15 cellular contexts compared by ENCODE assay signal in genomic region chr10:81095238-81095637, GRCh38.
DNase-seq lines count a peak whose midpoint lies in the region; ATAC-seq, FAIRE-seq and TF ChIP-seq lines count a peak whose summit lies in the region.
"Had no signal": no experiment of that assay in that cellular context is flagged by ENCODE, and none has a peak within 500 bp of the region (broad histone marks: within the 10 kb centered on the region; RNA-seq: fewer than 3 reads in every experiment).

No MANE protein-coding gene starts in this region.

- H3K4me1 Mint-ChIP-seq in Caco-2 (ENCODE audit: low read depth, unreplicated experiment): no peaks in the 10 kb centered on the region
- peaks cover 2% of the 10 kb centered on the region; the same call in 1 of the 3 replicates for H3K4me1 Mint-ChIP-seq in GM23338
- H3K4me1 Mint-ChIP-seq: CD4-positive, alpha-beta memory T cell had no signal

- RAD21 ChIA-PET in GM12878 (lab: Charles Lee; ENCODE audit: unreplicated experiment): interaction anchor here (0.9 to 2.8 kb wide), 3 partner anchors 9 to 84 kb away, joined by 4 to 7 read pairs (median 7); no protein-coding TSS in a partner anchor

- H3K9ac ChIP-seq in MM.1S (ENCODE audit: low read length): no peak overlapping the region
- H3K9ac ChIP-seq in GM12878 (ENCODE audit: control insufficient read depth, insufficient read depth, low read length): no peak overlapping the region

- H3K9me2 ChIP-seq in MM.1S (replicated peaks; ENCODE audit: insufficient read depth, low read length) (no peaks in the 10 kb centered on the region), GM23338 (ENCODE audit: insufficient read depth) (0 out of 2 replicates have a peak, but pooled peaks cover 6% of the 10 kb centered on the region)

- H3F3A ChIP-seq in MM.1S (ENCODE audit: insufficient read depth, low read length): no peaks in the 10 kb centered on the region
- H3F3A ChIP-seq in GM23338 (replicated peaks; ENCODE audit: low read depth): no peaks in the 10 kb centered on the region

- H3K79me2 ChIP-seq in MM.1S (ENCODE audit: low read length) (no peaks in the 10 kb centered on the region), GM12878 (ENCODE audit: control insufficient read depth, insufficient read depth, low read length) (no peaks in the 10 kb centered on the region), GM23338 (replicated peaks; ENCODE audit: insufficient read depth) (no peaks in the 10 kb centered on the region)

- no peak overlapping the region for H3K4me3 ChIP-seq in MM.1S (ENCODE audit: low read length)
- no peak overlapping the region for H3K4me3 ChIP-seq in GM12878
- H3K4me3 ChIP-seq in Caco-2 (ENCODE audit: low read depth, low read length): no peak overlapping the region
- no peak overlapping the region for H3K4me3 ChIP-seq in GM23338

- POLR2A ChIA-PET in GM12878 (lab: Charles Lee): no interaction called here
- POLR2A ChIA-PET in Caco-2 (lab: Charles Lee): no interaction called here

- peaks cover 10% of the 10 kb centered on the region for H3K9me3 Mint-ChIP-seq in Caco-2 (ENCODE audit: unreplicated experiment)
- H3K9me3 Mint-ChIP-seq in GM23338: no peaks in the 10 kb centered on the region

- CTCF ChIA-PET in GM12878 (lab: Yijun Ruan, JAX): interaction anchor here (0.6 to 1.8 kb wide), 4 partner anchors 10 to 173 kb away, joined by 3 to 5 read pairs (median 4); no protein-coding TSS in a partner anchor
- CTCF ChIA-PET in Caco-2 (lab: Charles Lee): no interaction called here

- ATAC-seq in GM18867 (IDR thresholded peaks at IDR 0.05; ENCODE audit: unreplicated experiment) (peak; percentile 57), GM12878 (peak; percentile 83), GM23338 (no peak)

- WGBS in GM12878 (ENCODE audit: insufficient coverage, insufficient replicate concordance, low lambda C conversion rate, missing lambda C conversion rate): 81% methylated on average over 2 of the region's 2 CpGs

- no peak for TF ChIP-seq POLR2A in GM12878 (IDR thresholded peaks at IDR 0.05; ENCODE audit: low read depth, low read length)

- no peaks in the 10 kb centered on the region for H4K20me1 ChIP-seq in MM.1S (ENCODE audit: insufficient read depth, low read length)
- no peaks in the 10 kb centered on the region for H4K20me1 ChIP-seq in GM12878 (ENCODE audit: control insufficient read depth, insufficient read depth)
- H4K20me1 ChIP-seq in GM23338 (replicated peaks; ENCODE audit: insufficient read depth): no peaks in the 10 kb centered on the region

- SMC1A ChIA-PET in GM12878 (lab: Charles Lee; ENCODE audit: uncharacterized antibody, unreplicated experiment): interaction anchor here (1.1 to 4.7 kb wide), 8 partner anchors 8 to 85 kb away, joined by 3 to 18 read pairs (median 6); no protein-coding TSS in a partner anchor

- TF ChIP-seq EP300 in GM12878 (IDR thresholded peaks at IDR 0.05; ENCODE audit: borderline replicate concordance in 1 of 2, control insufficient read depth in 1 of 2, low read depth in 2 of 2, low read length in 2 of 2): no peak

- peak; percentile 54 for DNase-seq in MM.1S
- no peak for DNase-seq in GM12878 (ENCODE audit: low read depth, low spot score)
- DNase-seq in Caco-2: no peak
- DNase-seq in HT-29 (ENCODE audit: low spot score): no peak
- no peak for DNase-seq in GM23338 (ENCODE audit: low spot score)
- DNase-seq: C1 segment of cervical spinal cord; CD4-positive, alpha-beta memory T cell; COR-L47; DMS53; DMS79 treated with DMSO at 0.1 percent for 48 hours; GF-D8; H7; HCEC 1CT had no signal

- no peak for TF ChIP-seq CTCF in MM.1S (IDR thresholded peaks at IDR 0.05; ENCODE audit: low read length)
- no peak for TF ChIP-seq CTCF in GM12878 (IDR thresholded peaks at IDR 0.05 in 2 of 3, conservative IDR thresholded peaks at IDR 0.05 in 1 of 3; ENCODE audit: control insufficient read depth in 2 of 3, extremely low read depth in 1 of 3, insufficient read depth in 1 of 3, low read depth in 3 of 3, low read length in 3 of 3)
- no peak for TF ChIP-seq CTCF in Caco-2 (IDR thresholded peaks at IDR 0.05; ENCODE audit: insufficient read depth in 1 of 2, low read depth in 1 of 2, low read length in 1 of 2, severe bottlenecking in 1 of 2, unreplicated experiment in 1 of 2)
- no peak for TF ChIP-seq CTCF in GM23338 (conservative IDR thresholded peaks at IDR 0.05; ENCODE audit: low read depth in 2 of 2)

- no peak for FAIRE-seq in GM12878 (lab: Jason Lieb, UNC)
- FAIRE-seq: H1 had no signal

- H3K9me3 ChIP-seq in MM.1S (replicated peaks; ENCODE audit: insufficient read depth, low read length) (no peaks in the 10 kb centered on the region), GM12878 (replicated peaks; ENCODE audit: control insufficient read depth, insufficient read depth, low read length) (no peaks in the 10 kb centered on the region; the same call in 2 of the 3 replicates), Caco-2 (no peaks in the 10 kb centered on the region)

- H3K36me3 ChIP-seq in MM.1S (replicated peaks; ENCODE audit: insufficient read depth, low read length) (no peaks in the 10 kb centered on the region), GM12878 (ENCODE audit: control insufficient read depth in 2 of 2, insufficient read depth in 2 of 2, low read length in 1 of 2) (no peaks in the 10 kb centered on the region), Caco-2 (ENCODE audit: control insufficient read depth, insufficient read depth, low read length) (no peaks in the 10 kb centered on the region), GM23338 (ENCODE audit: insufficient read depth) (no peaks in the 10 kb centered on the region)

- no peak overlapping the region for H3K27ac ChIP-seq in MM.1S (ENCODE audit: low read length)
- H3K27ac ChIP-seq in GM12878 (ENCODE audit: control insufficient read depth, insufficient read depth): no peak overlapping the region
- no peak overlapping the region for H3K27ac ChIP-seq in GM23338 (ENCODE audit: low read depth)

- intact Hi-C loops in GM12878 (cut with micrococcal nuclease; ENCODE audit: unreplicated experiment): no loop called here
- intact Hi-C loops in Caco-2 (cut with micrococcal nuclease; ENCODE audit: unreplicated experiment): no loop called here

- no peaks in the 10 kb centered on the region for H3K27me3 ChIP-seq in MM.1S (replicated peaks; ENCODE audit: insufficient read depth, low read length)
- H3K27me3 ChIP-seq in GM12878 (replicated peaks in 1 of 2; ENCODE audit: control insufficient read depth in 2 of 2, insufficient read depth in 2 of 2, low read length in 1 of 2): no peaks in the 10 kb centered on the region
- no peaks in the 10 kb centered on the region for H3K27me3 ChIP-seq in Caco-2 (replicated peaks; ENCODE audit: control insufficient read depth, insufficient read depth, low read length)
- H3K27me3 ChIP-seq in GM23338 (ENCODE audit: insufficient read depth): no peaks in the 10 kb centered on the region

- 0 out of 2 replicates have a peak overlapping the region, but pooled peaks have one; percentile 10 for H2AFZ ChIP-seq in MM.1S (ENCODE audit: low read length)
- H2AFZ ChIP-seq in GM12878 (ENCODE audit: control insufficient read depth, low read depth, low read length): no peak overlapping the region
- no peak overlapping the region for H2AFZ ChIP-seq in GM23338

- peaks cover 5% of the 10 kb centered on the region; the same call in 1 of the 2 replicates for H3K4me1 ChIP-seq in MM.1S (ENCODE audit: low read length)
- no peaks in the 10 kb centered on the region for H3K4me1 ChIP-seq in GM12878 (ENCODE audit: control insufficient read depth, insufficient read depth, low read length)
- no peaks in the 10 kb centered on the region for H3K4me1 ChIP-seq in Caco-2
- H3K4me1 ChIP-seq in GM23338 (ENCODE audit: insufficient read depth): no peaks in the 10 kb centered on the region

- H3K36me3 Mint-ChIP-seq in Caco-2 (ENCODE audit: insufficient read depth, unreplicated experiment): no peaks in the 10 kb centered on the region
- no peaks in the 10 kb centered on the region for H3K36me3 Mint-ChIP-seq in GM23338 (ENCODE audit: low read depth)
- H3K36me3 Mint-ChIP-seq: CD4-positive, alpha-beta memory T cell had no signal

- TF ChIP-seq RAD21 in GM12878 (IDR thresholded peaks at IDR 0.05; ENCODE audit: insufficient read depth, low read depth, low read length): no peak

- no peak overlapping the region for H3K27ac Mint-ChIP-seq in Caco-2 (ENCODE audit: unreplicated experiment)
- no peak overlapping the region for H3K27ac Mint-ChIP-seq in GM23338
- H3K27ac Mint-ChIP-seq: CD4-positive, alpha-beta memory T cell had no signal

- H3K4me2 ChIP-seq in MM.1S (ENCODE audit: low read depth, low read length) (peak overlapping the region; percentile 38), GM12878 (ENCODE audit: control insufficient read depth, insufficient read depth) (no peak overlapping the region), GM23338 (no peak overlapping the region)

- H3K27me3 Mint-ChIP-seq in Caco-2 (ENCODE audit: insufficient read depth, unreplicated experiment): no peaks in the 10 kb centered on the region
- H3K27me3 Mint-ChIP-seq in GM23338 (ENCODE audit: insufficient read depth, low read depth, poor library complexity): no peaks in the 10 kb centered on the region
- H3K27me3 Mint-ChIP-seq: CD4-positive, alpha-beta memory T cell had no signal

- BruUV-seq in GM12878 (replicated peaks; lab: Mats Ljungman, UMichigan) (no TSS peak), Caco-2 (replicated peaks; lab: Mats Ljungman, UMichigan) (no TSS peak)

- no peak overlapping the region for H3K4me3 Mint-ChIP-seq in Caco-2 (ENCODE audit: unreplicated experiment)
- H3K4me3 Mint-ChIP-seq in GM23338: no peak overlapping the region
- H3K4me3 Mint-ChIP-seq: CD4-positive, alpha-beta memory T cell had no signal

- in situ Hi-C loops in GM12878 (cut with MboI): no loop called here

TF ChIP-seq in GM12878, 131 proteins besides CTCF, POLR2A, EP300 and RAD21 (continues in another document):
- no peak for TF ChIP-seq BHLHE40 (IDR thresholded peaks at IDR 0.05; ENCODE audit: borderline replicate concordance in 1 of 2, low read depth in 2 of 2, low read length in 1 of 2)

TF ChIP-seq in GM23338, 12 proteins besides CTCF, POLR2A, EP300 and RAD21:
- TF ChIP-seq CREB1 (CRISPR knock-in tag; IDR thresholded peaks at IDR 0.05; ENCODE audit: low read depth): no peak
- TF ChIP-seq JUNB (IDR thresholded peaks at IDR 0.05; ENCODE audit: unreplicated experiment): no peak
- TF ChIP-seq ZNF114 (CRISPR knock-in tag; IDR thresholded peaks at IDR 0.05): no peak
- no peak for TF ChIP-seq NANOG (IDR thresholded peaks at IDR 0.05; ENCODE audit: borderline replicate concordance)
- no peak for TF ChIP-seq ZNF331 (CRISPR knock-in tag; IDR thresholded peaks at IDR 0.05; ENCODE audit: low read depth)
